In genomic region chr1:155610257-155610647, GRCh38 we compare ENCODE assay signal across 7 cellular contexts. TPM values are rescaled to one million over a fixed set of nuclear protein-coding genes. Genes with fewer than 3 reads are reported as not detected.
DNase-seq lines count a peak whose midpoint lies in the region; ATAC-seq and TF ChIP-seq lines count a peak whose summit lies in the region.
"Not testable (repeated sequence)": the region's sequence is repeated elsewhere in the genome, so short reads cannot be mapped to it uniquely, and the experiment has no call there.

No MANE protein-coding gene starts in this region.

- TF ChIP-seq CTCF in OCI-LY3 (IDR thresholded peaks at IDR 0.05; ENCODE audit: low read depth, low read length); right lobe of liver (IDR thresholded peaks at IDR 0.05); psoas muscle (IDR thresholded peaks at IDR 0.05): not testable (repeated sequence)

- WGBS in right lobe of liver (ENCODE audit: insufficient coverage, low coverage, low lambda C conversion rate, missing lambda C conversion rate): no CpG with 5 or more reads among the region's 33 CpGs
- 0 to 4% (median 0%) methylated on average over 4 to 5 of the region's 33 CpGs for WGBS in psoas muscle, 3 donors

- not testable (repeated sequence) for H3K27ac Mint-ChIP-seq in activated naive CD4-positive, alpha-beta T cell treated with anti-CD3 and anti-CD28 coated beads, Interleukin-2, amount 10 ng/mL, durations not matched to agents 7 days and 5 days

- not testable (repeated sequence) for H4K20me1 ChIP-seq in OCI-LY3 (ENCODE audit: insufficient read depth, low read length)

- H3K27me3 Mint-ChIP-seq in activated naive CD4-positive, alpha-beta T cell treated with anti-CD3 and anti-CD28 coated beads, Interleukin-2, amount 10 ng/mL, durations not matched to agents 7 days and 5 days: not testable (repeated sequence)

- not testable (repeated sequence) for DNase-seq in activated naive CD4-positive, alpha-beta T cell treated with anti-CD3 and anti-CD28 coated beads, Interleukin-2, amount 10 ng/mL, durations not matched to agents 7 days and 5 days; right lobe of liver; psoas muscle

- TF ChIP-seq POLR2A in right lobe of liver (IDR thresholded peaks at IDR 0.05): not testable (repeated sequence)

- not testable (repeated sequence) for H3K36me3 ChIP-seq in OCI-LY3 (replicated peaks; ENCODE audit: low read depth, low read length); right lobe of liver
- H3K36me3 ChIP-seq in psoas muscle (ENCODE audit: insufficient read depth in 1 of 2, low read depth in 1 of 2): peaks cover 0 to 18% of the 10 kb centered on the region in 2 donors

- H3K4me3 ChIP-seq in OCI-LY3 (ENCODE audit: low read length): peak overlapping the region; percentile 79
- H3K4me3 ChIP-seq in right lobe of liver: peak overlapping the region; percentile 53 to 74 (median 62)
- peak overlapping the region; percentile 85 for H3K4me3 ChIP-seq in psoas muscle

- CTCF ChIA-PET in activated naive CD4-positive, alpha-beta T cell treated with anti-CD3 and anti-CD28 coated beads, Interleukin-2, amount 10 ng/mL, durations not matched to agents 7 days and 5 days (lab: Charles Lee): not testable (repeated sequence)

- not testable (repeated sequence) for H3K79me2 ChIP-seq in OCI-LY3 (ENCODE audit: low read length)

- peak overlapping the region; percentile 46 for H3K4me2 ChIP-seq in OCI-LY3 (ENCODE audit: low read length)

- peak; percentile 30 for ATAC-seq in GM18498 (IDR thresholded peaks at IDR 0.05; ENCODE audit: unreplicated experiment)
- peak; percentile 25 for ATAC-seq in HG02852 (IDR thresholded peaks at IDR 0.05; ENCODE audit: unreplicated experiment)
- ATAC-seq in esophagus mucosa: peak; percentile 47
- ATAC-seq in right lobe of liver: peak; percentile 29 to 46 (median 31)
- ATAC-seq in psoas muscle: peak; percentile 32 to 49 (median 38)

- not testable (repeated sequence) for H3K4me1 ChIP-seq in OCI-LY3 (ENCODE audit: low read length); right lobe of liver; psoas muscle

- peak overlapping the region; percentile 53; the same call in 1 of the 2 replicates for H3K9ac ChIP-seq in OCI-LY3 (ENCODE audit: low read length)

- peak overlapping the region; percentile 93 for H3K4me3 Mint-ChIP-seq in activated naive CD4-positive, alpha-beta T cell treated with anti-CD3 and anti-CD28 coated beads, Interleukin-2, amount 10 ng/mL, durations not matched to agents 7 days and 5 days

- H3K27ac ChIP-seq in OCI-LY3 (ENCODE audit: low read length); right lobe of liver; psoas muscle: not testable (repeated sequence)

- H3K27me3 ChIP-seq in OCI-LY3 (ENCODE audit: low read depth, low read length); right lobe of liver; psoas muscle (ENCODE audit: insufficient read depth in 3 of 3, low read length in 2 of 3): not testable (repeated sequence)

- H3K9me3 Mint-ChIP-seq in activated naive CD4-positive, alpha-beta T cell treated with anti-CD3 and anti-CD28 coated beads, Interleukin-2, amount 10 ng/mL, durations not matched to agents 7 days and 5 days: not testable (repeated sequence)

- intact Hi-C loops in right lobe of liver (cut with DNase I); psoas muscle (cut with DNase I): not testable (repeated sequence)

- H3K36me3 Mint-ChIP-seq in activated naive CD4-positive, alpha-beta T cell treated with anti-CD3 and anti-CD28 coated beads, Interleukin-2, amount 10 ng/mL, durations not matched to agents 7 days and 5 days: peaks cover 18% of the 10 kb centered on the region

- not testable (repeated sequence) for H3K4me1 Mint-ChIP-seq in activated naive CD4-positive, alpha-beta T cell treated with anti-CD3 and anti-CD28 coated beads, Interleukin-2, amount 10 ng/mL, durations not matched to agents 7 days and 5 days

- H3K9me3 ChIP-seq in OCI-LY3 (ENCODE audit: insufficient read depth, low read length); right lobe of liver; psoas muscle: not testable (repeated sequence)

- H2AFZ ChIP-seq in OCI-LY3 (ENCODE audit: low read depth, low read length): not testable (repeated sequence)

RNA-seq across cellular contexts. Expression of gene MSTO1, which starts 0.2 kb away (rescaled TPM):
- total RNA-seq in esophagus mucosa (16.7 TPM), right lobe of liver (10 to 100 TPM in 5 of 6 experiments, 1 to 10 TPM in 1; 9.5 to 22.0 (median 16.7) TPM), psoas muscle (10 to 100 TPM in 1 of 4 donors, 1 to 10 TPM in 3; 7.6 to 15.3 (median 9.6) TPM)
- 10 to 100 TPM in 1 of 3 donors, 1 to 10 TPM in 2; 4.5 to 12.7 (median 7.5) TPM for polyA plus RNA-seq in psoas muscle

RNA-seq across cellular contexts. Expression of gene ASH1L, which starts 47.6 kb away (rescaled TPM):
- 25.3 TPM for total RNA-seq in esophagus mucosa
- total RNA-seq in right lobe of liver: 10 to 100 TPM; 13.9 to 24.3 (median 17.6) TPM
- 10 to 100 TPM; 41.6 to 52.0 (median 47.6) TPM for total RNA-seq in psoas muscle
- polyA plus RNA-seq in psoas muscle: 10 to 100 TPM in 1 of 3 donors, 1 to 10 TPM in 2; 6.5 to 29.0 (median 7.8) TPM
